15 cellular contexts compared by ENCODE assay signal in genomic region chr6:118397653-118398052, GRCh38.
DNase-seq lines count a peak whose midpoint lies in the region; ATAC-seq and TF ChIP-seq lines count a peak whose summit lies in the region.
"Had no signal": no experiment of that assay in that cellular context is flagged by ENCODE, and none has a peak within 500 bp of the region (broad histone marks: within the 10 kb centered on the region; RNA-seq: fewer than 3 reads in every experiment).

No MANE protein-coding gene starts in this region.

- H2AFZ ChIP-seq in neural progenitor cell (replicated peaks): no peak overlapping the region
- H2AFZ ChIP-seq: GM23248 had no signal

- TF ChIP-seq CTCF in neural progenitor cell (IDR thresholded peaks at IDR 0.05): no peak
- TF ChIP-seq CTCF in thoracic aorta (IDR thresholded peaks at IDR 0.05): no peak

- no peaks in the 10 kb centered on the region for H3K36me3 Mint-ChIP-seq in neural progenitor cell

- peak overlapping the region; percentile 21 for H3K4me2 ChIP-seq in neural progenitor cell

- DNase-seq in left ventricle myocardium superior (no peak), Right ventricle myocardium superior (no peak), right cardiac atrium (no peak), neural progenitor cell (ENCODE audit: low spot score) (no peak), thoracic aorta (ENCODE audit: low spot score) (no peak), KG1 (lab: John Stamatoyannopoulos, UW) (no peak), NCI-H2107 treated with DMSO at 0.1 percent for 48 hours (lab: John Stamatoyannopoulos, UW; ENCODE audit: unreplicated experiment) (no peak)
- DNase-seq: C1 segment of cervical spinal cord; CD4-positive, alpha-beta T cell; DMS79; GM23248 had no signal

- H3K4me3 ChIP-seq in right cardiac atrium (ENCODE audit: low read length) (no peak overlapping the region), neural progenitor cell (no peak overlapping the region), thoracic aorta (no peak overlapping the region)
- H3K4me3 ChIP-seq: GM12878, GM23248 had no signal

- no peaks in the 10 kb centered on the region for H3F3A ChIP-seq in neural progenitor cell (ENCODE audit: low read depth)

- H4K20me1 ChIP-seq in neural progenitor cell (ENCODE audit: low read depth): no peaks in the 10 kb centered on the region

- H3K27me3 Mint-ChIP-seq in neural progenitor cell (ENCODE audit: insufficient read depth, low read depth): no peaks in the 10 kb centered on the region
- H3K27me3 Mint-ChIP-seq: B cell; CD4-positive, alpha-beta T cell had no signal

- H3K9me3 Mint-ChIP-seq in neural progenitor cell: peaks cover 3% of the 10 kb centered on the region

- no peaks in the 10 kb centered on the region for H3K9me3 ChIP-seq in right cardiac atrium (ENCODE audit: control insufficient read depth, low read length)
- H3K9me3 ChIP-seq in neural progenitor cell (ENCODE audit: low read depth): no peaks in the 10 kb centered on the region
- H3K9me3 ChIP-seq in thoracic aorta: peaks cover 3% of the 10 kb centered on the region

- no peak overlapping the region for H3K9ac ChIP-seq in neural progenitor cell
- H3K9ac ChIP-seq: GM23248 had no signal

- intact Hi-C loops in left ventricle myocardium superior (cut with micrococcal nuclease) (no loop called here), Right ventricle myocardium superior (cut with DNase I) (no loop called here), right cardiac atrium (cut with DNase I) (no loop called here)

- H3K4me1 ChIP-seq in right cardiac atrium (ENCODE audit: control insufficient read depth, insufficient read depth, low read length) (no peaks in the 10 kb centered on the region), neural progenitor cell (peaks cover 12% of the 10 kb centered on the region), thoracic aorta (ENCODE audit: control insufficient read depth in 1 of 2, low read depth in 2 of 2) (peaks cover 10 to 44% of the 10 kb centered on the region in 2 donors)

- H3K79me2 ChIP-seq in neural progenitor cell (ENCODE audit: low read depth): no peaks in the 10 kb centered on the region

- no peak overlapping the region for H3K4me3 Mint-ChIP-seq in neural progenitor cell
- H3K4me3 Mint-ChIP-seq: B cell; CD4-positive, alpha-beta T cell had no signal

- H3K27ac Mint-ChIP-seq in neural progenitor cell: no peak overlapping the region
- H3K27ac Mint-ChIP-seq: B cell; CD4-positive, alpha-beta T cell had no signal

- H3K27me3 ChIP-seq in right cardiac atrium (ENCODE audit: control insufficient read depth, insufficient read depth) (no peaks in the 10 kb centered on the region), neural progenitor cell (no peaks in the 10 kb centered on the region), thoracic aorta (replicated peaks; ENCODE audit: insufficient read depth) (no peaks in the 10 kb centered on the region)

- H3K27ac ChIP-seq in right cardiac atrium (ENCODE audit: low read length): peak overlapping the region; percentile 17
- no peak overlapping the region for H3K27ac ChIP-seq in neural progenitor cell
- peak overlapping the region; percentile 23 to 51 for H3K27ac ChIP-seq in thoracic aorta
- H3K27ac ChIP-seq: GM23248 had no signal

- H3K36me3 ChIP-seq in neural progenitor cell (no peaks in the 10 kb centered on the region), thoracic aorta (no peaks in the 10 kb centered on the region)

- peak; percentile 20 for ATAC-seq in left ventricle myocardium superior
- no peak for ATAC-seq in Right ventricle myocardium superior (ENCODE audit: poor library complexity)
- no peak for ATAC-seq in right cardiac atrium
- ATAC-seq in thoracic aorta (ENCODE audit: insufficient number of reproducible peaks, low FRiP score, low read depth): no peak
- no peak for ATAC-seq in HG02981 (IDR thresholded peaks at IDR 0.05; ENCODE audit: unreplicated experiment)
- ATAC-seq: GM12878, HCT116 had no signal

- H3K4me1 Mint-ChIP-seq in neural progenitor cell: peaks cover 15% of the 10 kb centered on the region
- H3K4me1 Mint-ChIP-seq: B cell had no signal
